Comparison of ENCODE assay signal across 8 cellular contexts in the genomic region with DNA sequence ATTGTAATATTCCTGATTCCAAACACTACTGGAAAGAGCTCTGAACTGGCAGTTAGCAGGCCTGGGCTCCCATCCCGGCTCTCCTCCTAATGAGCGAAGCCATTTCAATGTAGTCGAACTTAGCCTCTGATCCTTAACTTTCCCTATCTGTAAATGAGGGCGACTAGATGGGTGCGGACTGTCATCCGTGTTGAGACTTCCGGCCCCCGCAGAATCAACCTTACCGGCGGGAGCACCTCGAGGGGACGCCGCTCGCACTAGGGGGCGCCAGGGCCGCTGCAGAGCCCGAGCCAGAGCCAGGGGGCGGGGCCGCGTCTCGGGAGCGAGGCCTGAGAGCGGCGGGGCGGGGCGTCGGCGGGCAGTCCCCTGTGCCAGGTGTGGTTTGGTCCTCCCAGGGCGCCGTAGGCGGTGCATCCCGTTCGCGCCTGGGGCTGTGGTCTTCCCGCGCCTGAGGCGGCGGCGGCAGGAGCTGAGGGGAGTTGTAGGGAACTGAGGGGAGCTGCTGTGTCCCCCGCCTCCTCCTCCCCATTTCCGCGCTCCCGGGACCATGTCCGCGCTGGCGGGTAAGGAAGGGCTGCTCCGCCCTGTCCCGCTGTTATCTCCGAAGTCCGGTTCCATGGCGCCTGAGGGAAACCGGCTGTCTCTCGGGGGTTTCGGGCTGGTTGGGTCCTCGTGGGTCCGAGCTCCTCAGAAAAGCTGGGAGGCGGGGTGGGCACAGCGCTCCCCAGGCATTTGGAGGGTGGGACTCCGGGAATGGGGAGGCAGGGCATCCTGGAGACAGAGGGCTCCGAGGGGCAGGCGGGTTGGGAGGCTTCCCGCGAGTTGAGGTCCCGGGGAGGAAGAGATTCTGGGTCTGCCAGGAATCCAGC.
DNase-seq lines count a peak whose midpoint lies in the region; ATAC-seq lines count a peak whose summit lies in the region.

TSS of gene LIMK2 (plus strand) at position 437 of the 869 bp plus-strand sequence. CDS start at position 548, 111 bp downstream.

- H3K36me3 Mint-ChIP-seq in effector memory CD8-positive, alpha-beta T cell (ENCODE audit: insufficient read depth), result peaks cover 9% of the 10 kb centered on the region
- H3K36me3 Mint-ChIP-seq in memory B cell, result no peaks in the 10 kb centered on the region

- peak within 1 kb of the TSS; percentile 81 to 94 for H3K27ac Mint-ChIP-seq in effector memory CD8-positive, alpha-beta T cell
- peak within 1 kb of the TSS; percentile 84 for H3K27ac Mint-ChIP-seq in memory B cell

- H3K4me3 Mint-ChIP-seq in effector memory CD8-positive, alpha-beta T cell, result peak within 1 kb of the TSS; percentile 85 to 91
- H3K4me3 Mint-ChIP-seq in memory B cell, result peak within 1 kb of the TSS; percentile 91

- DNase-seq in COR-L47 (lab: John Stamatoyannopoulos, UW) (peak; percentile 96), HUDEP-2 (lab: John Stamatoyannopoulos, UW; ENCODE audit: unreplicated experiment in 76 of 76) (peak in 73 of 76 experiments; percentile 48 to 98 (median 89)), NOMO-1 treated with DMSO at 0.1 percent for 48 hours (lab: John Stamatoyannopoulos, UW; ENCODE audit: unreplicated experiment) (peak; percentile 95), memory B cell (ENCODE audit: low spot score in 2 of 2) (peak; percentile 96 to 97)
- peak; percentile 91 to 92 for DNase-seq in activated CD8-positive, alpha-beta memory T cell treated with anti-CD3 and anti-CD28 coated beads for 4 hours (ENCODE audit: low read depth in 2 of 2)
- DNase-seq in effector memory CD8-positive, alpha-beta T cell, result peak; percentile 95 to 96 (median 96)
- DNase-seq in stimulated activated CD8-positive, alpha-beta memory T cell treated with anti-CD3 and anti-CD28 coated beads, Interleukin-12 subunit alpha, Interleukin-12 subunit beta, amount 100 ng/mL, for 24 hours (ENCODE audit: extremely low read depth), result peak; percentile 97

- ATAC-seq in GM21367 (IDR thresholded peaks at IDR 0.05; ENCODE audit: unreplicated experiment) (peak; percentile 66), memory B cell (ENCODE audit: low read depth) (peak; percentile 99)
- peak; percentile 98 for ATAC-seq in effector memory CD8-positive, alpha-beta T cell (replicated peaks)

- no peaks in the 10 kb centered on the region for H3K9me3 Mint-ChIP-seq in effector memory CD8-positive, alpha-beta T cell
- H3K9me3 Mint-ChIP-seq in memory B cell, result no peaks in the 10 kb centered on the region

- H3K4me1 Mint-ChIP-seq in effector memory CD8-positive, alpha-beta T cell (ENCODE audit: low read depth in 2 of 2), result peaks cover 31 to 43% of the 10 kb centered on the region in 2 donors
- H3K4me1 Mint-ChIP-seq in memory B cell, result peaks cover 24% of the 10 kb centered on the region

- H3K27me3 Mint-ChIP-seq in effector memory CD8-positive, alpha-beta T cell, result no peaks in the 10 kb centered on the region
- no peaks in the 10 kb centered on the region for H3K27me3 Mint-ChIP-seq in memory B cell

Comparison
In these comparisons a context has a peak if more than half of its experiments do, and no peak if none do; other contexts are left out.
1. Peak in every context shown above with its lines: DNase-seq and ATAC-seq.